Comparison of ENCODE assay signal across 1 cellular context in genomic region chr6:128098000-128098581, GRCh38.
TF ChIP-seq lines count a peak whose summit lies in the region.

No MANE protein-coding gene starts in this region.

TF ChIP-seq in H1, 55 proteins besides CTCF, POLR2A, EP300 and RAD21 (continued from another document):
- no peak for TF ChIP-seq USF2 (IDR thresholded peaks at IDR 0.05; ENCODE audit: low read length)
- no peak for TF ChIP-seq SIRT6 (IDR thresholded peaks at IDR 0.05; ENCODE audit: low read length)
